In the genomic region with DNA sequence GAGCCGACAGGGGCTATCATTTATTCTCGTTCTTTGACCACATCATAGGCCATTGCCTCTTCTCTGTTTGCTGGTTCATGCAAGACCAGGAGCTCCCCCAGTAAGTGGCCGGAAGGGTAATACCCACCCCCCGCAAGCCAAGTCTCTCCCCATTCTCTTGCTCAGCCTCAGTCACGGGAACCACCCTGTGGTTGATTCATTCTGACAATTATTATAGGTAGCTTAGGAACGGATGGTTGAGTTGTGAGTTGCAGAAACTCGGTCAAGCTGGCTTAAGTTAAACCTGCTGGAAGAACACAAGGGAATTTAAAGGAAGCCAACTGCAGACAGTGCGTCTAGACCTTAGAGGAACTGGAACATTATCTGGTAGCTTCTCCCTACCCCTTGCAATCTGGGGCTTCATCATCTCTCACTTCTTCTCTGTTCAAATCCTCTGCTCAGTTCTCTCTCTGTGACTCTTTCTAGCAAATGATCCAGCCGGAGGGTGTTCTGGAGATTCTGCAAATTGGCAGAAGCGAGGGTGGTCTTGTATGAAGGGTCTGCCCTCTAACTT, we compare ENCODE assay signal across 1 cellular context.
TF ChIP-seq lines count a peak whose summit lies in the region.

No MANE protein-coding gene starts in this region.

TF ChIP-seq in K562, 482 proteins besides CTCF, POLR2A, EP300 and RAD21:
- TF ChIP-seq, protein P1, sequence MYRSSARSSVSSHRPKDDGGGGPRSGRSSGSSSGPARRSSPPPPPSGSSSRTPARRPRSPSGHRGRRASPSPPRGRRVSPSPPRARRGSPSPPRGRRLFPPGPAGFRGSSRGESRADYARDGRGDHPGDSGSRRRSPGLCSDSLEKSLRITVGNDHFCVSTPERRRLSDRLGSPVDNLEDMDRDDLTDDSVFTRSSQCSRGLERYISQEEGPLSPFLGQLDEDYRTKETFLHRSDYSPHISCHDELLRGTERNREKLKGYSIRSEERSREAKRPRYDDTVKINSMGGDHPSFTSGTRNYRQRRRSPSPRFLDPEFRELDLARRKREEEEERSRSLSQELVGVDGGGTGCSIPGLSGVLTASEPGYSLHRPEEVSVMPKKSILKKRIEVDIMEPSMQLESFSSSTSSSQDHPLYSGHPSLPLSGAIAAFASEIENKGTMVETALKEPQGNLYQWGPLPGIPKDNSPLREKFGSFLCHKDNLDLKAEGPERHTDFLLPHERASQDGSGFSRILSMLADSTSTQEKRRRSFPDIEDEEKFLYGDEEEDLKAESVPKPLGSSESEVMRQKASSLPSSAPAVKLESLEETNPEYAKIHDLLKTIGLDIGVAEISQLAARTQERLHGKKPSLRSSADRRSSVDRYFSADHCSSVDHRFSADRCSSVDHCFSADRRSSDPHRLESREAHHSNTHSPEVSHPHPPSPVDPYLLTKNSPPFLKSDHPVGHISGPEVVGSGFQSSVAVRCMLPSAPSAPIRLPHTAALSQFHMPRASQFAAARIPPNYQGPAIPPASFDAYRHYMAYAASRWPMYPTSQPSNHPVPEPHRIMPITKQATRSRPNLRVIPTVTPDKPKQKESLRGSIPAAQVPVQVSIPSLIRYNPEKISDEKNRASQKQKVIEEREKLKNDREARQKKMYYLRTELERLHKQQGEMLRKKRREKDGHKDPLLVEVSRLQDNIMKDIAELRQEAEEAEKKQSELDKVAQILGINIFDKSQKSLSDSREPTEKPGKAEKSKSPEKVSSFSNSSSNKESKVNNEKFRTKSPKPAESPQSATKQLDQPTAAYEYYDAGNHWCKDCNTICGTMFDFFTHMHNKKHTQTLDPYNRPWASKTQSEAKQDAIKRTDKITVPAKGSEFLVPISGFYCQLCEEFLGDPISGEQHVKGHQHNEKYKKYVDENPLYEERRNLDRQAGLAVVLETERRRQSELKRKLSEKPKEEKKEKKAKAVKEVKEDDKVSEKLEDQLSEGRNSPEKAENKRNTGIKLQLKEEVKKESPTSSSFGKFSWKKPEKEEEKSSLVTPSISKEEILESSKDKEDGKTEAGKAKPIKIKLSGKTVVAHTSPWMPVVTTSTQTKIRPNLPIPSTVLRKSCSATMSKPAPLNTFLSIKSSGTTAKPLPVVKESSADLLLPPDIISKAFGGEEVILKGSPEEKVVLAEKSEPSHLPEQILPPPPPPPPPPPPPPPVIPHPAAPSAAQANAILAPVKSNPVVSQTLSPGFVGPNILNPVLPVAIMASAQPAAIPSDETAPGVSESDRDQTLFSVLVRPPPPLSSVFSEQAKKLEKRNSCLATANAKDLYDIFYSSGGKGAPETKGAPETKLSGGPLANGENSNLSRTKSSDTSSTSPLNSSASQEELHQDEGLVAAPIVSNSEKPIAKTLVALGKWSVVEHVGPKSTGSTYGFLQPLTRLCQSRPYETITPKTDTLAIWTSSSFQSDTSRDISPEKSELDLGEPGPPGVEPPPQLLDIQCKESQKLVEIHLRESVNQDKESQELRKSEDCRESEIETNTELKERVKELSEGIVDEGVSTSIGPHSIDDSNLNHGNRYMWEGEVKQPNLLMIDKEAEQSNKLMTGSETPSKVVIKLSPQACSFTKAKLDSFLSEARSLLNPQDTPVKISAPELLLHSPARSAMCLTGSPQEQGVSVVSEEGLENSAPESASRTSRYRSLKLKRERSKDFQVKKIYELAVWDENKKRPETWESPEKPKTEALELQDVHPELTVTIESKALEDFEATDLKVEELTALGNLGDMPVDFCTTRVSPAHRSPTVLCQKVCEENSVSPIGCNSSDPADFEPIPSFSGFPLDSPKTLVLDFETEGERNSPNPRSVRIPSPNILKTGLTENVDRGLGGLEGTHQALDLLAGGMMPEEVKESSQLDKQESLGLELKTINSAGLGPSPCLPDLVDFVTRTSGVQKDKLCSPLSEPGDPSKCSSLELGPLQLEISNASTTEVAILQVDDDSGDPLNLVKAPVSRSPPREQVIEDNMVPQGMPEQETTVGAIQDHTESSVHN (IDR thresholded peaks at IDR 0.05; ENCODE audit: borderline replicate concordance in 1 of 2, low read depth in 1 of 2): no peak
- TF ChIP-seq BCOR (IDR thresholded peaks at IDR 0.05) (no peak), SUPT5H (IDR thresholded peaks at IDR 0.05) (no peak), CBX5 (IDR thresholded peaks at IDR 0.05; ENCODE audit: borderline replicate concordance, low read depth) (no peak), COPS2 (conservative IDR thresholded peaks at IDR 0.05) (no peak), BHLHE40 (IDR thresholded peaks at IDR 0.05; ENCODE audit: low read length) (no peak), L3MBTL2 (IDR thresholded peaks at IDR 0.05) (no peak)
- TF ChIP-seq, protein P2, sequence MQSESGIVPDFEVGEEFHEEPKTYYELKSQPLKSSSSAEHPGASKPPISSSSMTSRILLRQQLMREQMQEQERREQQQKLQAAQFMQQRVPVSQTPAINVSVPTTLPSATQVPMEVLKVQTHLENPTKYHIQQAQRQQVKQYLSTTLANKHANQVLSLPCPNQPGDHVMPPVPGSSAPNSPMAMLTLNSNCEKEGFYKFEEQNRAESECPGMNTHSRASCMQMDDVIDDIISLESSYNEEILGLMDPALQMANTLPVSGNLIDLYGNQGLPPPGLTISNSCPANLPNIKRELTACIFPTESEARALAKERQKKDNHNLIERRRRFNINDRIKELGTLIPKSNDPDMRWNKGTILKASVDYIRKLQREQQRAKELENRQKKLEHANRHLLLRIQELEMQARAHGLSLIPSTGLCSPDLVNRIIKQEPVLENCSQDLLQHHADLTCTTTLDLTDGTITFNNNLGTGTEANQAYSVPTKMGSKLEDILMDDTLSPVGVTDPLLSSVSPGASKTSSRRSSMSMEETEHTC (IDR thresholded peaks at IDR 0.05): no peak
- TF ChIP-seq, protein P3, sequence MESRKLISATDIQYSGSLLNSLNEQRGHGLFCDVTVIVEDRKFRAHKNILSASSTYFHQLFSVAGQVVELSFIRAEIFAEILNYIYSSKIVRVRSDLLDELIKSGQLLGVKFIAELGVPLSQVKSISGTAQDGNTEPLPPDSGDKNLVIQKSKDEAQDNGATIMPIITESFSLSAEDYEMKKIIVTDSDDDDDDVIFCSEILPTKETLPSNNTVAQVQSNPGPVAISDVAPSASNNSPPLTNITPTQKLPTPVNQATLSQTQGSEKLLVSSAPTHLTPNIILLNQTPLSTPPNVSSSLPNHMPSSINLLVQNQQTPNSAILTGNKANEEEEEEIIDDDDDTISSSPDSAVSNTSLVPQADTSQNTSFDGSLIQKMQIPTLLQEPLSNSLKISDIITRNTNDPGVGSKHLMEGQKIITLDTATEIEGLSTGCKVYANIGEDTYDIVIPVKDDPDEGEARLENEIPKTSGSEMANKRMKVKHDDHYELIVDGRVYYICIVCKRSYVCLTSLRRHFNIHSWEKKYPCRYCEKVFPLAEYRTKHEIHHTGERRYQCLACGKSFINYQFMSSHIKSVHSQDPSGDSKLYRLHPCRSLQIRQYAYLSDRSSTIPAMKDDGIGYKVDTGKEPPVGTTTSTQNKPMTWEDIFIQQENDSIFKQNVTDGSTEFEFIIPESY (CRISPR knock-in tag; IDR thresholded peaks at IDR 0.05): no peak
